In genomic region chr1:174142836-174143235, GRCh38 we compare ENCODE assay signal across 33 cellular contexts.
"Had no signal": no experiment of that assay in that cellular context is flagged by ENCODE, and none has a peak within 500 bp of the region (broad histone marks: within the 10 kb centered on the region; RNA-seq: fewer than 3 reads in every experiment).

No MANE protein-coding gene starts in this region.

- H3K4me3 ChIP-seq: adrenal gland, ascending aorta, body of pancreas, breast epithelium, cardiac muscle cell had no signal

- H3K4me1 ChIP-seq: adrenal gland, ascending aorta, body of pancreas, breast epithelium had no signal

- H3K27me3 ChIP-seq: adrenal gland, ascending aorta, body of pancreas, brain microvascular endothelial cell, breast epithelium, cardiac muscle cell had no signal

- H3K36me3 ChIP-seq: adrenal gland, ascending aorta, brain microvascular endothelial cell, breast epithelium, cardiac muscle cell had no signal

- DNase-seq: activated effector memory CD4-positive, alpha-beta T cell treated with anti-CD3 and anti-CD28 coated beads, Interleukin-2, amount 50 U/mL, for 16 hours; activated effector memory CD4-positive, alpha-beta T cell treated with Interleukin-2 at 50 U/mL for 16 hours; activated gamma-delta T cell; activated gamma-delta T cell treated with Interleukin-2 at 50 U/mL for 16 hours; activated naive CD4-positive, alpha-beta T cell; activated naive CD4-positive, alpha-beta T cell treated with anti-CD3 and anti-CD28 coated beads for 36 hours; activated naive CD4-positive, alpha-beta T cell treated with anti-CD3 and anti-CD28 coated beads, Interleukin-2, amount 10 ng/mL, durations not matched to agents 7 days and 5 days; activated naive CD4-positive, alpha-beta T cell treated with anti-CD3 and anti-CD28 coated beads, Interleukin-2, amount 50 U/mL, for 16 hours; activated naive CD4-positive, alpha-beta T cell treated with Interleukin-2 at 50 U/mL for 16 hours; activated naive CD8-positive, alpha-beta T cell treated with anti-CD3 and anti-CD28 coated beads for 36 hours; activated naive CD8-positive, alpha-beta T cell treated with anti-CD3 and anti-CD28 coated beads, Interleukin-2, amount 10 ng/mL, durations not matched to agents 7 days and 5 days; activated naive CD8-positive, alpha-beta T cell treated with anti-CD3 and anti-CD28 coated beads, Interleukin-2, amount 50 U/mL, for 24 hours; activated T-cell treated with anti-CD3 and anti-CD28 coated beads, Interleukin-2, amount 50 U/mL, for 24 hours; activated T-cell treated with anti-CD3 and anti-CD28 coated beads, Interleukin-2, amount 50 U/mL, for 4 hours; activated T-cell treated with anti-CD3 and anti-CD28 coated beads, Interleukin-2, amount 50 U/mL, for 48 hours; activated T-cell treated with anti-CD3 and anti-CD28 coated beads, Interleukin-2, amount 50 U/mL, for 72 hours; adrenal gland; amniotic stem cell; amygdala; anterior cingulate cortex; aorta; body of pancreas; brain microvascular endothelial cell; caudate nucleus; central memory CD4-positive, alpha-beta T cell; cerebellar nuclear complex had no signal

- FAIRE-seq: astrocyte, bronchial epithelial cell had no signal

- ATAC-seq: activated naive CD4-positive, alpha-beta T cell treated with anti-CD3 and anti-CD28 coated beads, Interleukin-2, amount 50 U/mL, for 72 hours; activated naive CD8-positive, alpha-beta T cell treated with anti-CD3 and anti-CD28 coated beads, Interleukin-2, amount 50 U/mL, for 24 hours; activated T-cell treated with anti-CD3 and anti-CD28 coated beads, Interleukin-2, amount 50 U/mL, for 4 hours; activated T-cell treated with anti-CD3 and anti-CD28 coated beads, Interleukin-2, amount 50 U/mL, for 72 hours; activated T-helper 17 cell treated with anti-CD3 and anti-CD28 coated beads, Interleukin-2, amount 50 U/mL, for 72 hours; body of pancreas had no signal

- H3K27ac ChIP-seq: adrenal gland, ascending aorta, body of pancreas, brain microvascular endothelial cell, breast epithelium, cardiac muscle cell had no signal

- H3K9me3 ChIP-seq: adrenal gland, ascending aorta, body of pancreas, breast epithelium had no signal
